Comparison of ENCODE assay signal across 36 cellular contexts in genomic region chr10:17537281-17537680, GRCh38.
"Had no signal": no experiment of that assay in that cellular context is flagged by ENCODE, and none has a peak within 500 bp of the region (broad histone marks: within the 10 kb centered on the region; RNA-seq: fewer than 3 reads in every experiment).

No MANE protein-coding gene starts in this region.

- H3K4me1 Mint-ChIP-seq: activated naive CD4-positive, alpha-beta T cell treated with anti-CD3 and anti-CD28 coated beads, Interleukin-2, amount 10 ng/mL, durations not matched to agents 7 days and 5 days; activated naive CD8-positive, alpha-beta T cell treated with anti-CD3 and anti-CD28 coated beads for 36 hours; activated naive CD8-positive, alpha-beta T cell treated with anti-CD3 and anti-CD28 coated beads, Interleukin-2, amount 10 ng/mL, durations not matched to agents 7 days and 5 days; activated naive CD8-positive, alpha-beta T cell treated with anti-CD3 and anti-CD28 coated beads, Interleukin-2, amount 50 U/mL, for 24 hours; activated T-helper 17 cell treated with anti-CD3 and anti-CD28 coated beads, Interleukin-2, amount 50 U/mL, for 72 hours; brain had no signal

- H3K4me3 Mint-ChIP-seq: activated naive CD4-positive, alpha-beta T cell treated with anti-CD3 and anti-CD28 coated beads for 36 hours; activated naive CD4-positive, alpha-beta T cell treated with anti-CD3 and anti-CD28 coated beads, Interleukin-2, amount 10 ng/mL, durations not matched to agents 7 days and 5 days; activated naive CD8-positive, alpha-beta T cell; activated naive CD8-positive, alpha-beta T cell treated with anti-CD3 and anti-CD28 coated beads for 36 hours; activated naive CD8-positive, alpha-beta T cell treated with anti-CD3 and anti-CD28 coated beads, Interleukin-2, amount 10 ng/mL, durations not matched to agents 7 days and 5 days; activated naive CD8-positive, alpha-beta T cell treated with anti-CD3 and anti-CD28 coated beads, Interleukin-2, amount 50 U/mL, for 24 hours; activated T-cell treated with anti-CD3 and anti-CD28 coated beads, Interleukin-2, amount 50 U/mL, for 24 hours; activated T-cell treated with anti-CD3 and anti-CD28 coated beads, Interleukin-2, amount 50 U/mL, for 4 hours; activated T-cell treated with anti-CD3 and anti-CD28 coated beads, Interleukin-2, amount 50 U/mL, for 72 hours; activated T-helper 1 cell treated with anti-CD3 and anti-CD28 coated beads, Interleukin-12 subunit alpha, Interleukin-12 subunit beta, Interleukin-2, Interleukin-4 antibody, amounts not matched to agents 30 ng/mL and 10 ng/mL and 1 ng/mL, durations not matched to agents 14 hours and 24 hours and 36 hours; activated T-helper 17 cell treated with anti-CD3 and anti-CD28 coated beads, Interleukin-2, amount 50 U/mL, for 72 hours; brain; central memory CD8-positive, alpha-beta T cell had no signal

- H3K4me3 ChIP-seq: adrenal gland, ascending aorta, body of pancreas, breast epithelium, cardiac muscle cell had no signal

- H3K36me3 Mint-ChIP-seq: activated naive CD4-positive, alpha-beta T cell treated with anti-CD3 and anti-CD28 coated beads, Interleukin-2, amount 10 ng/mL, durations not matched to agents 7 days and 5 days; activated naive CD4-positive, alpha-beta T cell treated with anti-CD3 and anti-CD28 coated beads, Interleukin-2, amount 50 U/mL, for 72 hours; activated naive CD8-positive, alpha-beta T cell; activated naive CD8-positive, alpha-beta T cell treated with anti-CD3 and anti-CD28 coated beads for 36 hours; activated naive CD8-positive, alpha-beta T cell treated with anti-CD3 and anti-CD28 coated beads, Interleukin-2, amount 10 ng/mL, durations not matched to agents 7 days and 5 days; brain had no signal

- H3K27ac Mint-ChIP-seq: activated naive CD4-positive, alpha-beta T cell treated with anti-CD3 and anti-CD28 coated beads for 36 hours; activated naive CD4-positive, alpha-beta T cell treated with anti-CD3 and anti-CD28 coated beads, Interleukin-2, amount 10 ng/mL, durations not matched to agents 7 days and 5 days; activated naive CD4-positive, alpha-beta T cell treated with anti-CD3 and anti-CD28 coated beads, Interleukin-2, amount 50 U/mL, for 72 hours; activated naive CD8-positive, alpha-beta T cell; activated naive CD8-positive, alpha-beta T cell treated with anti-CD3 and anti-CD28 coated beads for 36 hours; activated naive CD8-positive, alpha-beta T cell treated with anti-CD3 and anti-CD28 coated beads, Interleukin-2, amount 10 ng/mL, durations not matched to agents 7 days and 5 days; activated naive CD8-positive, alpha-beta T cell treated with anti-CD3 and anti-CD28 coated beads, Interleukin-2, amount 50 U/mL, for 24 hours; activated T-cell treated with anti-CD3 and anti-CD28 coated beads, Interleukin-2, amount 50 U/mL, for 24 hours; activated T-cell treated with anti-CD3 and anti-CD28 coated beads, Interleukin-2, amount 50 U/mL, for 72 hours; activated T-helper 1 cell treated with anti-CD3 and anti-CD28 coated beads, Interleukin-12 subunit alpha, Interleukin-12 subunit beta, Interleukin-2, Interleukin-4 antibody, amounts not matched to agents 30 ng/mL and 10 ng/mL and 1 ng/mL, durations not matched to agents 14 hours and 24 hours and 36 hours; activated T-helper 17 cell treated with anti-CD3 and anti-CD28 coated beads, Interleukin-2, amount 50 U/mL, for 72 hours; activated T-helper 2 cell treated with anti-CD3 and anti-CD28 coated beads, Interferon-gamma antibody, Interleukin-2, Interleukin-4, amounts not matched to agents 10 μg/mL and 5 μg/mL and 100 μg/mL, durations not matched to agents 14 hours and 24 hours and 36 hours; brain had no signal

- ATAC-seq: activated naive CD4-positive, alpha-beta T cell treated with anti-CD3 and anti-CD28 coated beads, Interleukin-2, amount 50 U/mL, for 72 hours; activated naive CD8-positive, alpha-beta T cell treated with anti-CD3 and anti-CD28 coated beads, Interleukin-2, amount 50 U/mL, for 24 hours; activated T-cell treated with anti-CD3 and anti-CD28 coated beads, Interleukin-2, amount 50 U/mL, for 4 hours; activated T-cell treated with anti-CD3 and anti-CD28 coated beads, Interleukin-2, amount 50 U/mL, for 72 hours; activated T-helper 17 cell treated with anti-CD3 and anti-CD28 coated beads, Interleukin-2, amount 50 U/mL, for 72 hours; body of pancreas had no signal

- DNase-seq: activated effector memory CD4-positive, alpha-beta T cell treated with anti-CD3 and anti-CD28 coated beads, Interleukin-2, amount 50 U/mL, for 16 hours; activated effector memory CD4-positive, alpha-beta T cell treated with Interleukin-2 at 50 U/mL for 16 hours; activated gamma-delta T cell; activated gamma-delta T cell treated with Interleukin-2 at 50 U/mL for 16 hours; activated naive CD4-positive, alpha-beta T cell treated with anti-CD3 and anti-CD28 coated beads for 36 hours; activated naive CD4-positive, alpha-beta T cell treated with anti-CD3 and anti-CD28 coated beads, Interleukin-2, amount 10 ng/mL, durations not matched to agents 7 days and 5 days; activated naive CD4-positive, alpha-beta T cell treated with anti-CD3 and anti-CD28 coated beads, Interleukin-2, amount 50 U/mL, for 16 hours; activated naive CD4-positive, alpha-beta T cell treated with Interleukin-2 at 50 U/mL for 16 hours; activated naive CD8-positive, alpha-beta T cell treated with anti-CD3 and anti-CD28 coated beads for 36 hours; activated naive CD8-positive, alpha-beta T cell treated with anti-CD3 and anti-CD28 coated beads, Interleukin-2, amount 10 ng/mL, durations not matched to agents 7 days and 5 days; activated naive CD8-positive, alpha-beta T cell treated with anti-CD3 and anti-CD28 coated beads, Interleukin-2, amount 50 U/mL, for 24 hours; activated T-cell treated with anti-CD3 and anti-CD28 coated beads, Interleukin-2, amount 50 U/mL, for 1 hour; activated T-cell treated with anti-CD3 and anti-CD28 coated beads, Interleukin-2, amount 50 U/mL, for 24 hours; activated T-cell treated with anti-CD3 and anti-CD28 coated beads, Interleukin-2, amount 50 U/mL, for 4 hours; activated T-cell treated with anti-CD3 and anti-CD28 coated beads, Interleukin-2, amount 50 U/mL, for 48 hours; activated T-cell treated with anti-CD3 and anti-CD28 coated beads, Interleukin-2, amount 50 U/mL, for 72 hours; adrenal gland; amniotic stem cell; amygdala; anterior cingulate cortex; aorta; body of pancreas; brain microvascular endothelial cell; caudate nucleus; central memory CD4-positive, alpha-beta T cell; cerebellar nuclear complex had no signal

- H3K9me3 Mint-ChIP-seq: activated T-cell treated with anti-CD3 and anti-CD28 coated beads, Interleukin-2, amount 50 U/mL, for 4 hours; central memory CD8-positive, alpha-beta T cell had no signal

- H3K27me3 Mint-ChIP-seq: activated naive CD4-positive, alpha-beta T cell treated with anti-CD3 and anti-CD28 coated beads, Interleukin-2, amount 10 ng/mL, durations not matched to agents 7 days and 5 days; activated naive CD8-positive, alpha-beta T cell treated with anti-CD3 and anti-CD28 coated beads, Interleukin-2, amount 50 U/mL, for 24 hours; activated T-helper 17 cell treated with anti-CD3 and anti-CD28 coated beads, Interleukin-2, amount 50 U/mL, for 72 hours; central memory CD8-positive, alpha-beta T cell had no signal
